8 cellular contexts compared by ENCODE assay signal in the genomic region with DNA sequence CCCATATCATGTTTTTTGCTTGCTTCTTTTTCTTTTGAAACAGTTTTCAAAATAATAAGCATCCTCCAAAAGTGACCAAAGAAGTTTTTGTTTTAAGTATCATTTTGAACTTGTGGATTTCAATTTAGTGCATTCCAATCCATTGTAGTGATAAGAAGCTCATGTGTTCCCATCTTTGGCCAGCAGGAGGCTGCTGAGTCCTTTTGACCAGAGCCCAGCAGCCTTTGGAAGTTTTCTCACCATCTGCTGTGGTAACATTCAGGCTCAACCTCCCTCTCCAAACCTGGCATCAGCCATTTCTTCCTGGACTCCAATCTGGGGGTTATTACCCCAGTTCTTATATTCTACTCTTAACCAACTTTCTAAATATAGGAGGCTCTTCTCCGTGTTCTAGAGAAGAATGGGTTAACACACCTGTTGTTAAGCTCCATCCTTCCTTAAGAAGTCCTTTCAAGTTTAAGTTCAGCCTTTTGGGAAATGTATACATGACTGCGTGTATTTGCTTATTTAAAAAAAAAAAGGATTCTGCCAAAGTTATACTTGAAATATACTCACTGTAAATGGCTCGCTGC. TPM values are rescaled to one million over a fixed set of nuclear protein-coding genes. Genes with fewer than 3 reads are reported as not detected.
A peak's percentile ranks its signal among the peaks of the same experiment; 100 is the strongest.
DNase-seq lines count a peak whose midpoint lies in the region; ATAC-seq and TF ChIP-seq lines count a peak whose summit lies in the region.

No MANE protein-coding gene starts in this region.

- no peak overlapping the region for H3K14ac ChIP-seq in IMR-90 (replicated peaks; ENCODE audit: low read depth, low read length)

- H3K4me1 Mint-ChIP-seq in stimulated activated memory B cell treated with anti-CD40 and anti-IgM and Interleukin-4, amounts not matched to agents 10 μg/mL and 1 μg/mL and 100 μg/mL, for 72 hours: no peaks in the 10 kb centered on the region

- no TSS peak for BruUV-seq in IMR-90 (replicated peaks; lab: Mats Ljungman, UMichigan)

- H3K9me1 ChIP-seq in IMR-90 (ENCODE audit: insufficient read depth, low read length): no peaks in the 10 kb centered on the region

- H3K27me3 ChIP-seq in IMR-90 (ENCODE audit: control insufficient read depth, insufficient read depth, low read length): peaks cover 11% of the 10 kb centered on the region
- no peaks in the 10 kb centered on the region for H3K27me3 ChIP-seq in kidney epithelial cell (ENCODE audit: control insufficient read depth, insufficient read depth, low read length)

- no peak overlapping the region for H3K18ac ChIP-seq in IMR-90 (ENCODE audit: low read depth, low read length)

- H3K9me3 ChIP-seq in IMR-90 (ENCODE audit: control insufficient read depth, insufficient read depth, low read length): no peaks in the 10 kb centered on the region

- no peak overlapping the region for H3K23ac ChIP-seq in IMR-90 (ENCODE audit: low read depth, low read length)

- no peak overlapping the region for H3K4me3 ChIP-seq in IMR-90 (ENCODE audit: insufficient read depth, low read depth, low read length)
- H3K4me3 ChIP-seq in cardiac fibroblast (replicated peaks in 1 of 2; ENCODE audit: low read depth in 2 of 2, low read length in 2 of 2): no peak overlapping the region
- H3K4me3 ChIP-seq in kidney epithelial cell (ENCODE audit: low read depth, low read length): no peak overlapping the region

- no peak overlapping the region for H3K4me2 ChIP-seq in IMR-90 (ENCODE audit: low read depth, low read length)

- H4K20me1 ChIP-seq in IMR-90 (ENCODE audit: insufficient read depth, low read length): no peaks in the 10 kb centered on the region

- H2BK120ac ChIP-seq in IMR-90 (ENCODE audit: low read depth, low read length): no peak overlapping the region

- CTCF ChIA-PET in IMR-90 (lab: Yijun Ruan, JAX): interaction anchor here (0.7 to 1.1 kb wide), 7 partner anchors 8 to 93 kb away, joined by 3 to 4 read pairs (median 3); no protein-coding TSS in a partner anchor

- H2AK5ac ChIP-seq in IMR-90 (ENCODE audit: low read depth, low read length): no peak overlapping the region

- peaks cover 19% of the 10 kb centered on the region for H3K27me3 Mint-ChIP-seq in stimulated activated memory B cell treated with anti-CD40 and anti-IgM and Interleukin-4, amounts not matched to agents 10 μg/mL and 1 μg/mL and 100 μg/mL, for 72 hours

- H3K56ac ChIP-seq in IMR-90 (ENCODE audit: extremely low read depth, insufficient read depth, low read length): no peak overlapping the region

- no peak overlapping the region for H2AFZ ChIP-seq in IMR-90 (replicated peaks; ENCODE audit: low read length, poor library complexity)

- H3K27ac ChIP-seq in IMR-90 (ENCODE audit: insufficient read depth, low read length): no peak overlapping the region

- H4K91ac ChIP-seq in IMR-90 (ENCODE audit: insufficient read depth, low read depth, low read length): no peak overlapping the region

- no peak for TF ChIP-seq POLR2A in IMR-90 (IDR thresholded peaks at IDR 0.05; ENCODE audit: low read depth, low read length)

- H3K4ac ChIP-seq in IMR-90 (ENCODE audit: low read depth, low read length): no peak overlapping the region

- POLR2A ChIA-PET in IMR-90 (lab: Charles Lee; ENCODE audit: unreplicated experiment): no interaction called here

- in situ Hi-C loops in IMR-90 (cut with MboI; ENCODE audit: low sequenced_read_pairs): no loop called here
- in situ Hi-C loops in SK-MEL-5 (cut with HindIII; ENCODE audit: low pct_unique_long_range_greater_than_20kb, low sequenced_read_pairs): no loop called here

- no peaks in the 10 kb centered on the region for H3K36me3 Mint-ChIP-seq in stimulated activated memory B cell treated with anti-CD40 and anti-IgM and Interleukin-4, amounts not matched to agents 10 μg/mL and 1 μg/mL and 100 μg/mL, for 72 hours

- ATAC-seq in GM21367 (IDR thresholded peaks at IDR 0.05; ENCODE audit: unreplicated experiment) (peak; percentile 88), IMR-90 (ENCODE audit: low read depth) (peak; percentile 96)
- no peak for ATAC-seq in stimulated activated memory B cell treated with anti-CD40 and anti-IgM and Interleukin-4, amounts not matched to agents 10 μg/mL and 1 μg/mL and 100 μg/mL, for 72 hours

- no peak overlapping the region for H4K5ac ChIP-seq in IMR-90 (ENCODE audit: low read depth, low read length)

- TF ChIP-seq CTCF in IMR-90 (conservative IDR thresholded peaks at IDR 0.05; ENCODE audit: low read depth, low read length) (peak; percentile 63), cardiac fibroblast (IDR thresholded peaks at IDR 0.05; ENCODE audit: low read depth, low read length) (peak; percentile 80), kidney epithelial cell (IDR thresholded peaks at IDR 0.05; ENCODE audit: insufficient read depth, low read length, poor library complexity, severe bottlenecking) (peak; percentile 84)

- no peaks in the 10 kb centered on the region for H3K79me1 ChIP-seq in IMR-90 (ENCODE audit: low read depth in 1 of 2, low read length in 2 of 2)

- H2AK9ac ChIP-seq in IMR-90 (replicated peaks; ENCODE audit: low read depth, low read length, poor library complexity): no peak overlapping the region

- no peak overlapping the region for H2BK20ac ChIP-seq in IMR-90 (ENCODE audit: low read depth, low read length)

- no peak overlapping the region for H3K9ac ChIP-seq in IMR-90 (ENCODE audit: low read depth, low read length)

- no peak overlapping the region for H2BK5ac ChIP-seq in IMR-90 (ENCODE audit: low read depth, low read length, poor library complexity, severe bottlenecking)

- no peaks in the 10 kb centered on the region for H3K36me3 ChIP-seq in IMR-90 (ENCODE audit: control insufficient read depth, insufficient read depth, low read length)
- H3K36me3 ChIP-seq in kidney epithelial cell (ENCODE audit: control insufficient read depth, insufficient read depth, low read length): no peaks in the 10 kb centered on the region

- H3K9me3 Mint-ChIP-seq in stimulated activated memory B cell treated with anti-CD40 and anti-IgM and Interleukin-4, amounts not matched to agents 10 μg/mL and 1 μg/mL and 100 μg/mL, for 72 hours: peaks cover 3% of the 10 kb centered on the region

- no peaks in the 10 kb centered on the region for H3K4me1 ChIP-seq in IMR-90 (ENCODE audit: control insufficient read depth, insufficient read depth, low read length)

- no peak overlapping the region for H3K27ac Mint-ChIP-seq in stimulated activated memory B cell treated with anti-CD40 and anti-IgM and Interleukin-4, amounts not matched to agents 10 μg/mL and 1 μg/mL and 100 μg/mL, for 72 hours

- intact Hi-C loops in IMR-90 (cut with micrococcal nuclease): no loop called here

- no peak overlapping the region for H3K4me3 Mint-ChIP-seq in stimulated activated memory B cell treated with anti-CD40 and anti-IgM and Interleukin-4, amounts not matched to agents 10 μg/mL and 1 μg/mL and 100 μg/mL, for 72 hours

- dilution Hi-C loops in IMR-90 (cut with HindIII; ENCODE audit: low sequenced_read_pairs, unreplicated experiment): no loop called here

- WGBS in IMR-90 (ENCODE audit: extremely low coverage in 2 of 2, insufficient read length in 1 of 2), 2 experiments: no CpG with 5 or more reads among the region's 3 CpGs

- no peak overlapping the region for H4K8ac ChIP-seq in IMR-90 (ENCODE audit: low read depth in 2 of 2, low read length in 2 of 2)

- peak; percentile 69 for DNase-seq in ELF-1 (ENCODE audit: low read depth, low spot score)
- DNase-seq in IMR-90: peak; percentile 70
- DNase-seq in SK-MEL-5 (ENCODE audit: low read depth, low spot score): peak; percentile 70
- DNase-seq in cardiac fibroblast (ENCODE audit: low read depth in 2 of 2): peak; percentile 75 to 77
- no peak for DNase-seq in kidney epithelial cell (ENCODE audit: low read depth)
- peak; percentile 10 for DNase-seq in stimulated activated CD8-positive, alpha-beta memory T cell treated with anti-CD3 and anti-CD28 coated beads, Interleukin-4, amount 100 ng/mL, for 24 hours (ENCODE audit: low read depth)

- H2BK15ac ChIP-seq in IMR-90 (ENCODE audit: low read depth, low read length): no peak overlapping the region

- TF ChIP-seq RAD21 in IMR-90 (IDR thresholded peaks at IDR 0.05; ENCODE audit: low read length): peak; percentile 42

TF ChIP-seq in IMR-90, 13 proteins besides CTCF, POLR2A, EP300 and RAD21:
- TF ChIP-seq RFX5 (IDR thresholded peaks at IDR 0.05; ENCODE audit: low read depth, low read length): no peak
- TF ChIP-seq CHD1 (IDR thresholded peaks at IDR 0.05; ENCODE audit: low read depth, low read length): no peak
- no peak for TF ChIP-seq MAZ (IDR thresholded peaks at IDR 0.05; ENCODE audit: borderline replicate concordance, low read depth, low read length)
- TF ChIP-seq, protein P1, sequence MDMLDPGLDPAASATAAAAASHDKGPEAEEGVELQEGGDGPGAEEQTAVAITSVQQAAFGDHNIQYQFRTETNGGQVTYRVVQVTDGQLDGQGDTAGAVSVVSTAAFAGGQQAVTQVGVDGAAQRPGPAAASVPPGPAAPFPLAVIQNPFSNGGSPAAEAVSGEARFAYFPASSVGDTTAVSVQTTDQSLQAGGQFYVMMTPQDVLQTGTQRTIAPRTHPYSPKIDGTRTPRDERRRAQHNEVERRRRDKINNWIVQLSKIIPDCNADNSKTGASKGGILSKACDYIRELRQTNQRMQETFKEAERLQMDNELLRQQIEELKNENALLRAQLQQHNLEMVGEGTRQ (IDR thresholded peaks at IDR 0.05; ENCODE audit: low read depth, low read length): no peak
- TF ChIP-seq SMC3 (IDR thresholded peaks at IDR 0.05; ENCODE audit: low read depth, low read length): 0 out of 2 replicates have a peak, but pooled peaks have one; percentile 23

RNA-seq across cellular contexts. Expression of a gene that starts 39.0 kb away (rescaled TPM):
- not detected in 2 replicates for total RNA-seq in IMR-90 (2012; rRNA removed)
- not detected in 2 replicates for polyA plus RNA-seq in IMR-90 (2012; rRNA removed)
- not detected in 2 replicates for polyA plus RNA-seq in IMR-90 (2012; cell fraction: cytosol; rRNA removed)
- not detected in 2 replicates for polyA plus RNA-seq in IMR-90 (2012; cell fraction: nucleus; rRNA removed; ENCODE audit: low replicate concordance)
- total RNA-seq in SK-MEL-5 (2014; rRNA removed; shearing (Covaris generic)): not detected in 2 replicates
- polyA plus RNA-seq in SK-MEL-5 (2015; cell fraction: cytosol; rRNA removed): 0.84 TPM in 1 of 2 replicates, not detected in the other
- polyA plus RNA-seq in SK-MEL-5 (2015; cell fraction: nucleus; rRNA removed): not detected in 2 replicates
- 9.6 and 19.1 TPM in 2 replicates for total RNA-seq in kidney epithelial cell

Comparison
In these comparisons a context has a peak if more than half of its experiments do, and no peak if none do; other contexts are left out.
1. RNA of a gene that starts 39.0 kb away (total RNA-seq): 9.6 to 19.1 TPM in kidney epithelial cell; not detected in IMR-90 and not detected in SK-MEL-5; every median in the first group is over 10 times any median in the second.
2. Peak in every context shown above with its lines, with median percentiles within 50 percentile points of each other: CTCF ChIP-seq.